ENCODE assay signal across 8 cellular contexts in genomic region chr1:27031235-27032118, GRCh38. TPM values are rescaled to one million over a fixed set of nuclear protein-coding genes. Genes with fewer than 3 reads are reported as not detected.
DNase-seq lines count a peak whose midpoint lies in the region; ATAC-seq, FAIRE-seq and TF ChIP-seq lines count a peak whose summit lies in the region.

No MANE protein-coding gene starts in this region.

- no peaks in the 10 kb centered on the region for H3K27me3 ChIP-seq in parathyroid adenoma (ENCODE audit: control insufficient read depth, insufficient read depth, low read length)
- no peaks in the 10 kb centered on the region for H3K27me3 ChIP-seq in MG63

- H3K36me3 ChIP-seq in parathyroid adenoma (ENCODE audit: control insufficient read depth, insufficient read depth, low read length) = no peaks in the 10 kb centered on the region
- H3K36me3 ChIP-seq in MG63 = no peaks in the 10 kb centered on the region

- H3K27ac ChIP-seq in parathyroid adenoma = peak overlapping the region; percentile 92

- H3K9me3 ChIP-seq in parathyroid adenoma (ENCODE audit: control insufficient read depth, low read length) (no peaks in the 10 kb centered on the region), MG63 (no peaks in the 10 kb centered on the region)

- peak overlapping the region; percentile 90 for H2AFZ ChIP-seq in parathyroid adenoma

- H3K9ac ChIP-seq in parathyroid adenoma = no peak overlapping the region

- ATAC-seq in Right ventricle myocardium inferior (peak; percentile 78), GM21526 (IDR thresholded peaks at IDR 0.05; ENCODE audit: low FRiP score, unreplicated experiment) (no peak)

- H3K4me2 ChIP-seq in parathyroid adenoma (ENCODE audit: low read length) = peak overlapping the region; percentile 73

- in situ Hi-C loops in G401 (cut with HindIII; ENCODE audit: low sequenced_read_pairs) = no loop called here

- DNase-seq in G401 (ENCODE audit: low spot score) (peak; percentile 39), T1000 (lab: John Stamatoyannopoulos, UW) (peak; percentile 44), Right ventricle myocardium inferior (ENCODE audit: missing footprints) (peak; percentile 88), GM12892 (ENCODE audit: insufficient read length) (no peak), MG63 (no peak), NCI-H187 treated with DMSO at 0.1 percent for 48 hours (lab: John Stamatoyannopoulos, UW) (no peak)

- intact Hi-C loops in Right ventricle myocardium inferior (cut with DNase I) = no loop called here

- FAIRE-seq in GM12892 (lab: Jason Lieb, UNC) = no peak

- no peak for TF ChIP-seq POLR2A in GM12892 (IDR thresholded peaks at IDR 0.05; ENCODE audit: low read depth, low read length)

- H3K79me2 ChIP-seq in parathyroid adenoma = no peaks in the 10 kb centered on the region

- no peak for TF ChIP-seq CTCF in parathyroid adenoma (IDR thresholded peaks at IDR 0.05)

- H3K4me1 ChIP-seq in parathyroid adenoma = peaks cover 7% of the 10 kb centered on the region

- H3K4me3 ChIP-seq in parathyroid adenoma (ENCODE audit: low read depth, low read length) (peak overlapping the region; percentile 45), MG63 (no peak overlapping the region)

RNA-seq across cellular contexts. Expression of gene TENT5B, which starts 18.8 kb away (rescaled TPM):
- 19.3 and 32.4 TPM in 2 replicates for total RNA-seq in G401 (2014; rRNA removed; shearing (Covaris generic))
- total RNA-seq in Right ventricle myocardium inferior = 41.8 TPM
- polyA plus RNA-seq in GM12892 (2012; ENCODE audit: missing spikeins) = not detected
- total RNA-seq in MG63 (2014; rRNA removed; shearing (Covaris generic); ENCODE audit: low replicate concordance) = 0.86 and 2.4 TPM in 2 replicates

RNA-seq across cellular contexts. Expression of gene TRNP1, which starts 38.0 kb away (rescaled TPM):
- 18.3 and 28.3 TPM in 2 replicates for total RNA-seq in G401 (2014; rRNA removed; shearing (Covaris generic))
- 26.9 TPM for total RNA-seq in Right ventricle myocardium inferior
- polyA plus RNA-seq in GM12892 (2012; ENCODE audit: missing spikeins) = not detected
- 4.7 and 8.8 TPM in 2 replicates for total RNA-seq in MG63 (2014; rRNA removed; shearing (Covaris generic); ENCODE audit: low replicate concordance)

Comparison
In these comparisons a context has a peak if more than half of its experiments do, and no peak if none do; other contexts are left out.
1. DNase-seq: peak in G401 (single experiment), T1000 (single experiment) and Right ventricle myocardium inferior (single experiment); none in GM12892 (single experiment), MG63 (single experiment) and NCI-H187 treated with DMSO at 0.1 percent for 48 hours (single experiment).